Comparison of ENCODE assay signal across 36 cellular contexts in the genomic region with DNA sequence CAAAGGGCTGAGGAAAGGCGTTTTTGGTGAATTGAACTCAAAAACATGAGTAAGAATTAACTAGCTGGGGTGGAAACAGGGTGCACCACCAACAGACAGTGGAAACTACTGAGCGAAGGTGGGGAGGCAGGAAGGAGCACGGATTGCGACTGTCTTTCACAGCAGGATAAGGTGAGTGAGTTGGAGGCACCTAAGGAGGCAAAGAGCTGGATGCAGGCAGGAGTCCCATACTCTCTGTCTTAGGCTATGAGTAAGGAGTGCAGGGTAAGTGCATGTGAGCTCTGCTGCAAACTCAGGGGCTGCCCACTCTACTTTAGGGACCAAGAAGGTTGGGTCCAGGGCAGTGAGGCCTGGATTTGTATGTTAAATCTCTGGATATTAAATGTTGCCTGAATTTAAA.
"Had no signal": no experiment of that assay in that cellular context is flagged by ENCODE, and none has a peak within 500 bp of the region (broad histone marks: within the 10 kb centered on the region; RNA-seq: fewer than 3 reads in every experiment).

No MANE protein-coding gene starts in this region.

- ATAC-seq: activated CD4-positive, alpha-beta T cell treated with anti-CD3 and anti-CD28 coated beads for 36 hours; activated CD8-positive, alpha-beta memory T cell treated with anti-CD3 and anti-CD28 coated beads, Interleukin-2, amount 10 ng/mL, durations not matched to agents 7 days and 5 days; activated CD8-positive, alpha-beta T cell treated with anti-CD3 and anti-CD28 coated beads, Interleukin-2, amount 10 ng/mL, durations not matched to agents 7 days and 5 days; activated T-helper 17 cell treated with anti-CD3 and anti-CD28 coated beads, Interleukin-2, amount 50 U/mL, for 72 hours; esophagus mucosa; foreskin keratinocyte; gastrocnemius medialis; heart left ventricle; T-helper 17 cell had no signal

- FAIRE-seq: astrocyte, bronchial epithelial cell had no signal

- H3K27me3 ChIP-seq: brain microvascular endothelial cell, dorsolateral prefrontal cortex, foreskin keratinocyte, gastrocnemius medialis, heart left ventricle had no signal

- H3K4me1 Mint-ChIP-seq: activated CD4-positive, alpha-beta T cell treated with anti-CD3 and anti-CD28 coated beads for 36 hours; activated CD4-positive, alpha-beta T cell treated with anti-CD3 and anti-CD28 coated beads, Interleukin-2, amount 10 ng/mL, durations not matched to agents 24 days and 14 days; activated CD8-positive, alpha-beta memory T cell treated with anti-CD3 and anti-CD28 coated beads, Interleukin-2, amount 10 ng/mL, durations not matched to agents 7 days and 5 days; activated T-helper 17 cell treated with anti-CD3 and anti-CD28 coated beads, Interleukin-2, amount 50 U/mL, for 72 hours; central memory CD8-positive, alpha-beta T cell; endodermal cell; T-helper 17 cell had no signal

- H3K27me3 Mint-ChIP-seq: activated CD4-positive, alpha-beta memory T cell treated with anti-CD3 and anti-CD28 coated beads for 36 hours; activated CD4-positive, alpha-beta T cell treated with anti-CD3 and anti-CD28 coated beads, Interleukin-2, amount 10 ng/mL, durations not matched to agents 24 days and 14 days; activated CD8-positive, alpha-beta memory T cell treated with anti-CD3 and anti-CD28 coated beads, Interleukin-2, amount 10 ng/mL, durations not matched to agents 7 days and 5 days; activated naive CD8-positive, alpha-beta T cell; activated T-helper 17 cell treated with anti-CD3 and anti-CD28 coated beads, Interleukin-2, amount 50 U/mL, for 72 hours; central memory CD8-positive, alpha-beta T cell; dendritic cell treated with granulocyte-macrophage colony-stimulating factor and Interleukin-4, amounts not matched to agents 40 ng/mL and 50 ng/mL, for 4 days; T-helper 17 cell had no signal

- H3K4me3 ChIP-seq: coronary artery, dorsolateral prefrontal cortex, gastrocnemius medialis, heart left ventricle had no signal

- H3K9me3 Mint-ChIP-seq: activated CD4-positive, alpha-beta memory T cell treated with anti-CD3 and anti-CD28 coated beads for 36 hours; activated CD4-positive, alpha-beta T cell treated with anti-CD3 and anti-CD28 coated beads, Interleukin-2, amount 10 ng/mL, durations not matched to agents 24 days and 14 days; activated T-helper 17 cell treated with anti-CD3 and anti-CD28 coated beads, Interleukin-2, amount 50 U/mL, for 72 hours; dendritic cell treated with granulocyte-macrophage colony-stimulating factor and Interleukin-4, amounts not matched to agents 40 ng/mL and 50 ng/mL, for 4 days; endodermal cell; T-helper 2 cell treated with Interferon-gamma antibody and Interleukin-4, amounts not matched to agents 5 μg/mL and 100 μg/mL, for 36 hours had no signal

- DNase-seq: activated CD4-positive, alpha-beta memory T cell treated with anti-CD3 and anti-CD28 coated beads for 36 hours; activated CD4-positive, alpha-beta T cell treated with anti-CD3 and anti-CD28 coated beads for 36 hours; activated CD4-positive, alpha-beta T cell treated with anti-CD3 and anti-CD28 coated beads, Interleukin-2, amount 10 ng/mL, durations not matched to agents 24 days and 14 days; activated CD4-positive, CD25-positive, alpha-beta regulatory T cell; activated CD4-positive, CD25-positive, alpha-beta regulatory T cell treated with anti-CD3 and anti-CD28 coated beads, Interleukin-2, amount 50 U/mL, for 72 hours; activated CD8-positive, alpha-beta memory T cell treated with anti-CD3 and anti-CD28 coated beads, Interleukin-2, amount 10 ng/mL, durations not matched to agents 7 days and 5 days; activated CD8-positive, alpha-beta memory T cell treated with anti-CD3 and anti-CD28 coated beads, Interleukin-2, amount 50 U/mL, for 4 hours; activated CD8-positive, alpha-beta T cell treated with anti-CD3 and anti-CD28 coated beads, Interleukin-2, amount 10 ng/mL, durations not matched to agents 7 days and 5 days; activated effector memory CD4-positive, alpha-beta T cell treated with Interleukin-2 at 50 U/mL for 16 hours; activated gamma-delta T cell treated with Interleukin-2 at 50 U/mL for 16 hours; activated naive CD4-positive, alpha-beta T cell treated with anti-CD3 and anti-CD28 coated beads, Interleukin-2, amount 50 U/mL, for 16 hours; activated naive CD4-positive, alpha-beta T cell treated with Interleukin-2 at 50 U/mL for 16 hours; activated T-cell treated with anti-CD3 and anti-CD28 coated beads, Interleukin-2, amount 50 U/mL, for 1 hour; amniotic stem cell; anterior cingulate cortex; brain microvascular endothelial cell; dorsolateral prefrontal cortex; effector memory CD4-positive, alpha-beta T cell; endodermal cell; foreskin keratinocyte; gastrocnemius medialis; glutamatergic neuron; heart left ventricle; T-helper 1 cell; T-helper 17 cell; T1000; WERI-Rb-1 had no signal

- H3K27ac ChIP-seq: brain microvascular endothelial cell, coronary artery, dorsolateral prefrontal cortex, foreskin keratinocyte, gastrocnemius medialis, heart left ventricle, WERI-Rb-1 had no signal

- H3K4me3 Mint-ChIP-seq: activated CD4-positive, alpha-beta memory T cell treated with anti-CD3 and anti-CD28 coated beads for 36 hours; activated CD4-positive, alpha-beta T cell treated with anti-CD3 and anti-CD28 coated beads for 36 hours; activated CD4-positive, alpha-beta T cell treated with anti-CD3 and anti-CD28 coated beads, Interleukin-2, amount 10 ng/mL, durations not matched to agents 24 days and 14 days; activated CD8-positive, alpha-beta memory T cell treated with anti-CD3 and anti-CD28 coated beads, Interleukin-2, amount 10 ng/mL, durations not matched to agents 7 days and 5 days; activated CD8-positive, alpha-beta T cell treated with anti-CD3 and anti-CD28 coated beads, Interleukin-2, amount 10 ng/mL, durations not matched to agents 7 days and 5 days; activated naive CD8-positive, alpha-beta T cell; activated T-helper 17 cell treated with anti-CD3 and anti-CD28 coated beads, Interleukin-2, amount 50 U/mL, for 72 hours; central memory CD8-positive, alpha-beta T cell; dendritic cell treated with granulocyte-macrophage colony-stimulating factor and Interleukin-4, amounts not matched to agents 40 ng/mL and 50 ng/mL, for 4 days; endodermal cell; T-helper 17 cell; T-helper 2 cell treated with Interferon-gamma antibody and Interleukin-4, amounts not matched to agents 5 μg/mL and 100 μg/mL, for 36 hours had no signal

- H3K9me3 ChIP-seq: gastrocnemius medialis, heart left ventricle had no signal

- H3K27ac Mint-ChIP-seq: activated CD4-positive, alpha-beta memory T cell treated with anti-CD3 and anti-CD28 coated beads for 36 hours; activated CD4-positive, alpha-beta T cell treated with anti-CD3 and anti-CD28 coated beads for 36 hours; activated CD4-positive, alpha-beta T cell treated with anti-CD3 and anti-CD28 coated beads, Interleukin-2, amount 10 ng/mL, durations not matched to agents 24 days and 14 days; activated CD8-positive, alpha-beta memory T cell treated with anti-CD3 and anti-CD28 coated beads, Interleukin-2, amount 10 ng/mL, durations not matched to agents 7 days and 5 days; activated CD8-positive, alpha-beta T cell treated with anti-CD3 and anti-CD28 coated beads, Interleukin-2, amount 10 ng/mL, durations not matched to agents 7 days and 5 days; activated naive CD8-positive, alpha-beta T cell; activated T-helper 17 cell treated with anti-CD3 and anti-CD28 coated beads, Interleukin-2, amount 50 U/mL, for 72 hours; dendritic cell treated with granulocyte-macrophage colony-stimulating factor and Interleukin-4, amounts not matched to agents 40 ng/mL and 50 ng/mL, for 4 days; endodermal cell; T-helper 17 cell; T-helper 2 cell treated with Interferon-gamma antibody and Interleukin-4, amounts not matched to agents 5 μg/mL and 100 μg/mL, for 36 hours had no signal

- H3K36me3 Mint-ChIP-seq: activated CD4-positive, alpha-beta memory T cell treated with anti-CD3 and anti-CD28 coated beads for 36 hours; activated CD8-positive, alpha-beta memory T cell treated with anti-CD3 and anti-CD28 coated beads, Interleukin-2, amount 10 ng/mL, durations not matched to agents 7 days and 5 days; activated naive CD8-positive, alpha-beta T cell had no signal

- H3K36me3 ChIP-seq: brain microvascular endothelial cell, gastrocnemius medialis, heart left ventricle, WERI-Rb-1 had no signal

- H3K4me1 ChIP-seq: gastrocnemius medialis, heart left ventricle had no signal
